ENCODE assay signal across 1 cellular context in the genomic region with DNA sequence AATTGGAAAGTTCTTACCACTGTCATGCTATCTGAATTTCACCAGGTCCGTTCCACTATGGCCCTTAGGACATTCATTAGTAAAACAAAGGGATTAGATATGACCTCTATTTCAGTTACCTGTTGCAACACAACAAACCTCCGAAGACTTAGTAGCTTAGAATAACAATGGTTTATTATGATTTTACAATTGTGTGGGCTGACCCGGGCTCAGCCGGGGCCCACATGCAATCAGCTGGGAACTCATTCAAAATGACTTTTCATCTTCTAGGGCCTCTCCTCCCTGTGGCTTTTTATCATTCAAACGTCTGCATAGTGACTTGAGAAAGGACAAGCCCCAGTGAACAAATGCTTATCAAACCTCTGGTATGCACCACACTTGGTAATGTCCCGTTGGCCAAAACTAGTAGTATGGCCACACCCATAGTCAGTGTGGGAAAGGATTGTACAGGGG.
TF ChIP-seq lines count a peak whose summit lies in the region.

No MANE protein-coding gene starts in this region.

TF ChIP-seq in Ishikawa, 13 proteins besides CTCF, POLR2A, EP300 and RAD21 (continued from another document):
- TF ChIP-seq, protein P1, sequence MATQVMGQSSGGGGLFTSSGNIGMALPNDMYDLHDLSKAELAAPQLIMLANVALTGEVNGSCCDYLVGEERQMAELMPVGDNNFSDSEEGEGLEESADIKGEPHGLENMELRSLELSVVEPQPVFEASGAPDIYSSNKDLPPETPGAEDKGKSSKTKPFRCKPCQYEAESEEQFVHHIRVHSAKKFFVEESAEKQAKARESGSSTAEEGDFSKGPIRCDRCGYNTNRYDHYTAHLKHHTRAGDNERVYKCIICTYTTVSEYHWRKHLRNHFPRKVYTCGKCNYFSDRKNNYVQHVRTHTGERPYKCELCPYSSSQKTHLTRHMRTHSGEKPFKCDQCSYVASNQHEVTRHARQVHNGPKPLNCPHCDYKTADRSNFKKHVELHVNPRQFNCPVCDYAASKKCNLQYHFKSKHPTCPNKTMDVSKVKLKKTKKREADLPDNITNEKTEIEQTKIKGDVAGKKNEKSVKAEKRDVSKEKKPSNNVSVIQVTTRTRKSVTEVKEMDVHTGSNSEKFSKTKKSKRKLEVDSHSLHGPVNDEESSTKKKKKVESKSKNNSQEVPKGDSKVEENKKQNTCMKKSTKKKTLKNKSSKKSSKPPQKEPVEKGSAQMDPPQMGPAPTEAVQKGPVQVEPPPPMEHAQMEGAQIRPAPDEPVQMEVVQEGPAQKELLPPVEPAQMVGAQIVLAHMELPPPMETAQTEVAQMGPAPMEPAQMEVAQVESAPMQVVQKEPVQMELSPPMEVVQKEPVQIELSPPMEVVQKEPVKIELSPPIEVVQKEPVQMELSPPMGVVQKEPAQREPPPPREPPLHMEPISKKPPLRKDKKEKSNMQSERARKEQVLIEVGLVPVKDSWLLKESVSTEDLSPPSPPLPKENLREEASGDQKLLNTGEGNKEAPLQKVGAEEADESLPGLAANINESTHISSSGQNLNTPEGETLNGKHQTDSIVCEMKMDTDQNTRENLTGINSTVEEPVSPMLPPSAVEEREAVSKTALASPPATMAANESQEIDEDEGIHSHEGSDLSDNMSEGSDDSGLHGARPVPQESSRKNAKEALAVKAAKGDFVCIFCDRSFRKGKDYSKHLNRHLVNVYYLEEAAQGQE (IDR thresholded peaks at IDR 0.05; ENCODE audit: low read depth): no peak
- TF ChIP-seq NFIC (IDR thresholded peaks at IDR 0.05) (no peak), YY1 (IDR thresholded peaks at IDR 0.05; ENCODE audit: low read depth) (no peak), FOXM1 (IDR thresholded peaks at IDR 0.05; ENCODE audit: borderline replicate concordance, low read depth) (peak; percentile 45; the same call in 1 of the 2 replicates)
- TF ChIP-seq, protein P2, sequence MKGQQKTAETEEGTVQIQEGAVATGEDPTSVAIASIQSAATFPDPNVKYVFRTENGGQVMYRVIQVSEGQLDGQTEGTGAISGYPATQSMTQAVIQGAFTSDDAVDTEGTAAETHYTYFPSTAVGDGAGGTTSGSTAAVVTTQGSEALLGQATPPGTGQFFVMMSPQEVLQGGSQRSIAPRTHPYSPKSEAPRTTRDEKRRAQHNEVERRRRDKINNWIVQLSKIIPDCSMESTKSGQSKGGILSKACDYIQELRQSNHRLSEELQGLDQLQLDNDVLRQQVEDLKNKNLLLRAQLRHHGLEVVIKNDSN (IDR thresholded peaks at IDR 0.05): no peak
